ENCODE assay signal across 23 cellular contexts in genomic region chr1:214850432-214851010, GRCh38.
DNase-seq lines count a peak whose midpoint lies in the region; FAIRE-seq and TF ChIP-seq lines count a peak whose summit lies in the region.
"Had no signal": no experiment of that assay in that cellular context is flagged by ENCODE, and none has a peak within 500 bp of the region (broad histone marks: within the 10 kb centered on the region; RNA-seq: fewer than 3 reads in every experiment).

No MANE protein-coding gene starts in this region.

- no peak overlapping the region for H3K4me3 ChIP-seq in astrocyte (ENCODE audit: insufficient read depth, low read depth, low read length)
- H3K4me3 ChIP-seq: MG63, Peyer's patch had no signal

- no peak overlapping the region for H2AFZ ChIP-seq in astrocyte (ENCODE audit: low read depth, low read length)

- peaks cover 15% of the 10 kb centered on the region for H3K9me3 Mint-ChIP-seq in astrocyte (ENCODE audit: unreplicated experiment)
- no peaks in the 10 kb centered on the region for H3K9me3 Mint-ChIP-seq in T-helper 2 cell treated with Interferon-gamma antibody and Interleukin-4, amounts not matched to agents 5 μg/mL and 100 μg/mL, for 36 hours

- H3K36me3 Mint-ChIP-seq in astrocyte (ENCODE audit: low read depth, unreplicated experiment), result no peaks in the 10 kb centered on the region
- no peaks in the 10 kb centered on the region for H3K36me3 Mint-ChIP-seq in T-helper 2 cell treated with Interferon-gamma antibody and Interleukin-4, amounts not matched to agents 5 μg/mL and 100 μg/mL, for 36 hours (ENCODE audit: low read depth)
- H3K36me3 Mint-ChIP-seq: CD4-positive, CD25-positive, alpha-beta regulatory T cell had no signal

- TF ChIP-seq CTCF in astrocyte (IDR thresholded peaks at IDR 0.05; ENCODE audit: insufficient read depth, low read depth, low read length), result no peak

- H3K27ac Mint-ChIP-seq in astrocyte (ENCODE audit: unreplicated experiment), result no peak overlapping the region
- H3K27ac Mint-ChIP-seq in T-helper 2 cell treated with Interferon-gamma antibody and Interleukin-4, amounts not matched to agents 5 μg/mL and 100 μg/mL, for 36 hours, result no peak overlapping the region
- H3K27ac Mint-ChIP-seq: CD4-positive, CD25-positive, alpha-beta regulatory T cell had no signal

- DNase-seq in A172 (ENCODE audit: low spot score) (peak; percentile 46), LHCN-M2 (ENCODE audit: low read depth) (peak; percentile 28), astrocyte (ENCODE audit: low read depth) (peak; percentile 54), kidney tubule cell (ENCODE audit: low spot score) (peak; percentile 29), DMS79 treated with DMSO at 0.1 percent for 48 hours (lab: John Stamatoyannopoulos, UW) (no peak), NCI-H774 (lab: John Stamatoyannopoulos, UW) (no peak)
- DNase-seq in stimulated activated CD4-positive, alpha-beta T cell treated with anti-CD3 and anti-CD28 coated beads, Interleukin-2, amount 100 ng/mL, for 24 hours, result no peak
- DNase-seq in T-helper 2 cell treated with Interferon-gamma antibody and Interleukin-4, amounts not matched to agents 5 μg/mL and 100 μg/mL, for 36 hours (ENCODE audit: low spot score), result no peak
- DNase-seq: 8988T; BE2C; CD4-positive, CD25-positive, alpha-beta regulatory T cell; DMS53; MG63; NCI-H1048; NCI-H1436 treated with DMSO at 0.1 percent for 48 hours; NCI-H2029 treated with DMSO at 0.1 percent for 48 hours; NCI-H2171 treated with DMSO at 0.1 percent for 48 hours; NCI-H446 treated with DMSO at 0.1 percent for 48 hours; NCI-H69; Peyer's patch; SHP77 treated with DMSO at 0.1 percent for 48 hours; SK-N-SH had no signal

- no peaks in the 10 kb centered on the region for H3K9me3 ChIP-seq in astrocyte (ENCODE audit: insufficient read depth, low read depth, low read length)
- H3K9me3 ChIP-seq: BE2C, Peyer's patch, SK-N-SH had no signal

- H3K27me3 Mint-ChIP-seq in astrocyte (ENCODE audit: low read depth, unreplicated experiment), result no peaks in the 10 kb centered on the region
- no peaks in the 10 kb centered on the region for H3K27me3 Mint-ChIP-seq in T-helper 2 cell treated with Interferon-gamma antibody and Interleukin-4, amounts not matched to agents 5 μg/mL and 100 μg/mL, for 36 hours (ENCODE audit: low read depth)
- H3K27me3 Mint-ChIP-seq: CD4-positive, CD25-positive, alpha-beta regulatory T cell had no signal

- no peak overlapping the region for H3K27ac ChIP-seq in astrocyte (ENCODE audit: low read depth, low read length)
- H3K27ac ChIP-seq: Peyer's patch had no signal

- H3K27me3 ChIP-seq in astrocyte (ENCODE audit: insufficient read depth, low read length), result no peaks in the 10 kb centered on the region
- H3K27me3 ChIP-seq: BE2C, MG63, Peyer's patch had no signal

- H3K4me3 Mint-ChIP-seq in astrocyte (ENCODE audit: unreplicated experiment), result no peak overlapping the region
- H3K4me3 Mint-ChIP-seq in T-helper 2 cell treated with Interferon-gamma antibody and Interleukin-4, amounts not matched to agents 5 μg/mL and 100 μg/mL, for 36 hours, result no peak overlapping the region
- H3K4me3 Mint-ChIP-seq: CD4-positive, CD25-positive, alpha-beta regulatory T cell had no signal

- H3K79me2 ChIP-seq in astrocyte (ENCODE audit: insufficient read depth, low read length), result no peaks in the 10 kb centered on the region

- H4K20me1 ChIP-seq in astrocyte (ENCODE audit: insufficient read depth, low read length), result no peaks in the 10 kb centered on the region

- no peaks in the 10 kb centered on the region for H3K36me3 ChIP-seq in astrocyte (ENCODE audit: insufficient read depth, low read length)
- H3K36me3 ChIP-seq: BE2C, MG63, Peyer's patch had no signal

- no peaks in the 10 kb centered on the region for H3K4me1 Mint-ChIP-seq in astrocyte (ENCODE audit: low read depth, unreplicated experiment)
- H3K4me1 Mint-ChIP-seq in T-helper 2 cell treated with Interferon-gamma antibody and Interleukin-4, amounts not matched to agents 5 μg/mL and 100 μg/mL, for 36 hours (ENCODE audit: low read depth), result no peaks in the 10 kb centered on the region
- H3K4me1 Mint-ChIP-seq: CD4-positive, CD25-positive, alpha-beta regulatory T cell had no signal

- H3K4me1 ChIP-seq in astrocyte (ENCODE audit: insufficient read depth, low read length), result no peaks in the 10 kb centered on the region
- H3K4me1 ChIP-seq: BE2C, Peyer's patch had no signal

- H3K4me2 ChIP-seq in astrocyte (ENCODE audit: low read length), result no peak overlapping the region
- H3K4me2 ChIP-seq: SK-N-SH had no signal

- no peak for FAIRE-seq in astrocyte (lab: Jason Lieb, UNC)
- FAIRE-seq: H1 had no signal

- no peak overlapping the region for H3K9ac ChIP-seq in astrocyte (ENCODE audit: low read length)
- H3K9ac ChIP-seq: SK-N-SH had no signal

Comparison
In these comparisons a context has a peak if more than half of its experiments do, and no peak if none do; other contexts are left out.
1. DNase-seq: peak in A172 (single experiment), LHCN-M2 (single experiment), astrocyte (single experiment) and kidney tubule cell (single experiment); none in stimulated activated CD4-positive, alpha-beta T cell treated with anti-CD3 and anti-CD28 coated beads, Interleukin-2, amount 100 ng/mL, for 24 hours (0 of 2), DMS79 treated with DMSO at 0.1 percent for 48 hours (single experiment), NCI-H774 (single experiment) and T-helper 2 cell treated with Interferon-gamma antibody and Interleukin-4, amounts not matched to agents 5 μg/mL and 100 μg/mL, for 36 hours (single experiment).